26 cellular contexts compared by ENCODE assay signal in genomic region chr1:183831336-183831735, GRCh38. TPM values are rescaled to one million over a fixed set of nuclear protein-coding genes. Genes with fewer than 3 reads are reported as not detected.
DNase-seq lines count a peak whose midpoint lies in the region; TF ChIP-seq lines count a peak whose summit lies in the region.
"Had no signal": no experiment of that assay in that cellular context is flagged by ENCODE, and none has a peak within 500 bp of the region (broad histone marks: within the 10 kb centered on the region; RNA-seq: fewer than 3 reads in every experiment).

No MANE protein-coding gene starts in this region.

- no peaks in the 10 kb centered on the region for H3K27me3 ChIP-seq in dorsolateral prefrontal cortex
- no peaks in the 10 kb centered on the region for H3K27me3 ChIP-seq in smooth muscle cell (ENCODE audit: low read depth)
- H3K27me3 ChIP-seq in MM.1S (replicated peaks; ENCODE audit: insufficient read depth, low read length): no peaks in the 10 kb centered on the region
- H3K27me3 ChIP-seq: gastrocnemius medialis, hepatocyte, upper lobe of left lung had no signal

- peaks cover 14% of the 10 kb centered on the region for H3K4me1 ChIP-seq in smooth muscle cell (ENCODE audit: low read depth)
- H3K4me1 ChIP-seq in MM.1S (ENCODE audit: low read length): 0 out of 2 replicates have a peak, but pooled peaks cover 5% of the 10 kb centered on the region

- H3K4me2 ChIP-seq in smooth muscle cell (peak overlapping the region; percentile 45), MM.1S (ENCODE audit: low read depth, low read length) (no peak overlapping the region)
- H3K4me2 ChIP-seq: hepatocyte, PC-9 had no signal

- DNase-seq in DMS153 (lab: John Stamatoyannopoulos, UW) (peak; percentile 30), DMS153 treated with DMSO at 0.1 percent for 48 hours (lab: John Stamatoyannopoulos, UW; ENCODE audit: unreplicated experiment) (no peak), LNCaP clone FGC (ENCODE audit: low read depth) (peak; percentile 59), dorsolateral prefrontal cortex (no peak), smooth muscle cell (lab: John Stamatoyannopoulos, UW; ENCODE audit: unreplicated experiment) (no peak), NCI-H2171 (lab: John Stamatoyannopoulos, UW) (no peak), MM.1S (no peak)
- DNase-seq in activated CD4-positive, alpha-beta T cell treated with anti-CD3 and anti-CD28 coated beads, Interleukin-2, amount 50 U/mL, for 48 hours: no peak
- DNase-seq: activated CD4-positive, alpha-beta T cell treated with anti-CD3 and anti-CD28 coated beads for 1 hour; activated CD8-positive, alpha-beta memory T cell treated with anti-CD3 and anti-CD28 coated beads, Interleukin-2, amount 50 U/mL, for 48 hours; activated CD8-positive, alpha-beta T cell treated with anti-CD3 and anti-CD28 coated beads for 36 hours; activated naive CD4-positive, alpha-beta T cell treated with Interleukin-2 at 50 U/mL for 16 hours; C1 segment of cervical spinal cord; COR-L47; gastrocnemius medialis; left cardiac atrium; NCI-H1105 treated with DMSO at 0.1 percent for 48 hours; nephron progenitor cell; PC-9; Right ventricle myocardium superior; stimulated activated CD4-positive, alpha-beta T cell treated with anti-CD3 and anti-CD28 coated beads, Interleukin-15, amount 100 ng/mL, for 24 hours; stimulated activated CD4-positive, alpha-beta T cell treated with anti-CD3 and anti-CD28 coated beads, Interleukin-4, amount 100 ng/mL, for 4 hours; upper lobe of left lung had no signal

- H3K36me3 ChIP-seq in smooth muscle cell (ENCODE audit: low read depth) (no peaks in the 10 kb centered on the region), MM.1S (replicated peaks; ENCODE audit: insufficient read depth, low read length) (no peaks in the 10 kb centered on the region)
- H3K36me3 ChIP-seq: gastrocnemius medialis, upper lobe of left lung had no signal

- H3K9me3 ChIP-seq in smooth muscle cell (replicated peaks; ENCODE audit: low read depth): no peaks in the 10 kb centered on the region
- H3K9me3 ChIP-seq in MM.1S (replicated peaks; ENCODE audit: insufficient read depth, low read length): no peaks in the 10 kb centered on the region
- H3K9me3 ChIP-seq: gastrocnemius medialis, upper lobe of left lung had no signal

- no peaks in the 10 kb centered on the region for H3K9me2 ChIP-seq in MM.1S (replicated peaks; ENCODE audit: insufficient read depth, low read length)

- H3K79me2 ChIP-seq in smooth muscle cell (ENCODE audit: low read depth) (peaks cover 56% of the 10 kb centered on the region), MM.1S (ENCODE audit: low read length) (peaks cover 82% of the 10 kb centered on the region)

- TF ChIP-seq CTCF in LNCaP clone FGC (IDR thresholded peaks at IDR 0.05; ENCODE audit: control insufficient read depth, extremely low read depth, insufficient read depth) (no peak), dorsolateral prefrontal cortex (IDR thresholded peaks at IDR 0.05 in 54 of 56, conservative IDR thresholded peaks at IDR 0.05 in 2 of 56; ENCODE audit: low read depth in 1 of 56, partially characterized antibody in 56 of 56) (no peak), smooth muscle cell (IDR thresholded peaks at IDR 0.05; ENCODE audit: borderline replicate concordance, insufficient read depth, poor library complexity, severe bottlenecking) (no peak), MM.1S (IDR thresholded peaks at IDR 0.05; ENCODE audit: low read length) (no peak)

- H3F3A ChIP-seq in smooth muscle cell (ENCODE audit: low read depth): no peaks in the 10 kb centered on the region
- H3F3A ChIP-seq in MM.1S (ENCODE audit: insufficient read depth, low read length): no peaks in the 10 kb centered on the region

- H2AFZ ChIP-seq in smooth muscle cell (ENCODE audit: low read depth) (no peak overlapping the region), MM.1S (ENCODE audit: low read length) (no peak overlapping the region)
- H2AFZ ChIP-seq: hepatocyte, PC-9 had no signal

- intact Hi-C loops in dorsolateral prefrontal cortex (cut with DNase I): no loop called here

- H3K9ac ChIP-seq in smooth muscle cell (ENCODE audit: low read depth) (no peak overlapping the region), MM.1S (ENCODE audit: low read length) (no peak overlapping the region)

- H3K27ac ChIP-seq in dorsolateral prefrontal cortex (peak overlapping the region in 58 of 59 donors; percentile 24 to 94 (median 84)), smooth muscle cell (ENCODE audit: low read depth) (peak overlapping the region; percentile 62), MM.1S (ENCODE audit: low read length) (no peak overlapping the region)
- H3K27ac ChIP-seq: 22Rv1, gastrocnemius medialis, hepatocyte, PC-9, upper lobe of left lung had no signal

- H3K4me3 ChIP-seq in LNCaP clone FGC (ENCODE audit: low read depth, low read length): no peak overlapping the region
- H3K4me3 ChIP-seq in dorsolateral prefrontal cortex: no peak overlapping the region
- no peak overlapping the region for H3K4me3 ChIP-seq in smooth muscle cell
- H3K4me3 ChIP-seq in MM.1S (ENCODE audit: low read length): no peak overlapping the region
- H3K4me3 ChIP-seq: gastrocnemius medialis, hepatocyte, lung, PC-9, upper lobe of left lung had no signal

- H4K20me1 ChIP-seq in smooth muscle cell (ENCODE audit: low read depth) (peaks cover 13% of the 10 kb centered on the region), MM.1S (ENCODE audit: insufficient read depth, low read length) (no peaks in the 10 kb centered on the region)

RNA-seq across cellular contexts. Expression of gene RGL1, which starts 26.4 kb away (rescaled TPM):
- 100 to 1,000 TPM in 1 of 120 experiments, 10 to 100 TPM in 119; 50.4 to 101 (median 62.6) TPM for total RNA-seq in dorsolateral prefrontal cortex
- total RNA-seq in smooth muscle cell: 21.1 and 26.3 TPM in 2 replicates
- polyA plus RNA-seq in smooth muscle cell: 13.4 and 21.4 TPM in 2 replicates

Comparison
In these comparisons a context has a peak if more than half of its experiments do, and no peak if none do; other contexts are left out.
1. DNase-seq: peak in DMS153 (single experiment) and LNCaP clone FGC (single experiment); none in DMS153 treated with DMSO at 0.1 percent for 48 hours (single experiment), dorsolateral prefrontal cortex (0 of 10), smooth muscle cell (single experiment), NCI-H2171 (single experiment), activated CD4-positive, alpha-beta T cell treated with anti-CD3 and anti-CD28 coated beads, Interleukin-2, amount 50 U/mL, for 48 hours (0 of 2) and MM.1S (single experiment).